8 cellular contexts compared by ENCODE assay signal in genomic region chr18:79200546-79201268, GRCh38.
DNase-seq lines count a peak whose midpoint lies in the region; ATAC-seq lines count a peak whose summit lies in the region.

No MANE protein-coding gene starts in this region.

- no peaks in the 10 kb centered on the region for H3K9me3 Mint-ChIP-seq in stimulated activated memory B cell treated with anti-CD40 and anti-IgM and Interleukin-4, amounts not matched to agents 10 μg/mL and 1 μg/mL and 100 μg/mL, for 72 hours

- ATAC-seq in activated CD4-positive, CD25-positive, alpha-beta regulatory T cell treated with anti-CD3 and anti-CD28 coated beads, Interleukin-2, amount 50 U/mL, for 24 hours: no peak
- ATAC-seq in right cardiac atrium: peak; percentile 94 to 100
- peak; percentile 94 for ATAC-seq in stimulated activated memory B cell treated with anti-CD40 and anti-IgM and Interleukin-4, amounts not matched to agents 10 μg/mL and 1 μg/mL and 100 μg/mL, for 72 hours
- no peak for ATAC-seq in HG02642 (IDR thresholded peaks at IDR 0.05; ENCODE audit: poor library complexity, unreplicated experiment)
- no peak for ATAC-seq in GM18502 (IDR thresholded peaks at IDR 0.05; ENCODE audit: poor library complexity, unreplicated experiment)

- H3K27ac ChIP-seq in right cardiac atrium (ENCODE audit: low read length): no peak overlapping the region

- 86% methylated on average over 7 of the region's 7 CpGs for WGBS in right cardiac atrium

- intact Hi-C loops in right cardiac atrium (cut with DNase I): no loop called here

- peak; percentile 36 to 44 (median 38) for DNase-seq in activated CD4-positive, CD25-positive, alpha-beta regulatory T cell (lab: John Stamatoyannopoulos, UW)
- DNase-seq in HK-2 (ENCODE audit: unreplicated experiment): peak; percentile 5
- DNase-seq in activated T-helper 9 cell treated with anti-CD3 and anti-CD28 coated beads, Interleukin-2, amount 50 U/mL, for 16 hours (ENCODE audit: low read depth): peak; percentile 10
- peak; percentile 45 to 91 (median 58) for DNase-seq in right cardiac atrium

- no peaks in the 10 kb centered on the region for H3K27me3 ChIP-seq in right cardiac atrium (ENCODE audit: control insufficient read depth, insufficient read depth)

- H3K36me3 Mint-ChIP-seq in stimulated activated memory B cell treated with anti-CD40 and anti-IgM and Interleukin-4, amounts not matched to agents 10 μg/mL and 1 μg/mL and 100 μg/mL, for 72 hours: peaks cover 15% of the 10 kb centered on the region

- H3K4me3 Mint-ChIP-seq in stimulated activated memory B cell treated with anti-CD40 and anti-IgM and Interleukin-4, amounts not matched to agents 10 μg/mL and 1 μg/mL and 100 μg/mL, for 72 hours: no peak overlapping the region

- no peaks in the 10 kb centered on the region for H3K4me1 ChIP-seq in right cardiac atrium (ENCODE audit: control insufficient read depth, insufficient read depth, low read length)

- H3K27ac Mint-ChIP-seq in stimulated activated memory B cell treated with anti-CD40 and anti-IgM and Interleukin-4, amounts not matched to agents 10 μg/mL and 1 μg/mL and 100 μg/mL, for 72 hours: peak overlapping the region; percentile 20

- H3K27me3 Mint-ChIP-seq in stimulated activated memory B cell treated with anti-CD40 and anti-IgM and Interleukin-4, amounts not matched to agents 10 μg/mL and 1 μg/mL and 100 μg/mL, for 72 hours: no peaks in the 10 kb centered on the region

- H3K4me3 ChIP-seq in right cardiac atrium (ENCODE audit: low read length): no peak overlapping the region

- no peaks in the 10 kb centered on the region for H3K4me1 Mint-ChIP-seq in stimulated activated memory B cell treated with anti-CD40 and anti-IgM and Interleukin-4, amounts not matched to agents 10 μg/mL and 1 μg/mL and 100 μg/mL, for 72 hours

- H3K9me3 ChIP-seq in right cardiac atrium (ENCODE audit: control insufficient read depth, low read length): no peaks in the 10 kb centered on the region

Comparison
In these comparisons a context has a peak if more than half of its experiments do, and no peak if none do; other contexts are left out.
1. DNase-seq: peak in every context shown above with its lines; median percentile 58 in right cardiac atrium; 38 in activated CD4-positive, CD25-positive, alpha-beta regulatory T cell; 10 in activated T-helper 9 cell treated with anti-CD3 and anti-CD28 coated beads, Interleukin-2, amount 50 U/mL, for 16 hours; 5 in HK-2.
2. ATAC-seq: peak in right cardiac atrium (2 of 2) and stimulated activated memory B cell treated with anti-CD40 and anti-IgM and Interleukin-4, amounts not matched to agents 10 μg/mL and 1 μg/mL and 100 μg/mL, for 72 hours (single experiment); none in activated CD4-positive, CD25-positive, alpha-beta regulatory T cell treated with anti-CD3 and anti-CD28 coated beads, Interleukin-2, amount 50 U/mL, for 24 hours (0 of 2), HG02642 (single experiment) and GM18502 (single experiment).